In the genomic region with DNA sequence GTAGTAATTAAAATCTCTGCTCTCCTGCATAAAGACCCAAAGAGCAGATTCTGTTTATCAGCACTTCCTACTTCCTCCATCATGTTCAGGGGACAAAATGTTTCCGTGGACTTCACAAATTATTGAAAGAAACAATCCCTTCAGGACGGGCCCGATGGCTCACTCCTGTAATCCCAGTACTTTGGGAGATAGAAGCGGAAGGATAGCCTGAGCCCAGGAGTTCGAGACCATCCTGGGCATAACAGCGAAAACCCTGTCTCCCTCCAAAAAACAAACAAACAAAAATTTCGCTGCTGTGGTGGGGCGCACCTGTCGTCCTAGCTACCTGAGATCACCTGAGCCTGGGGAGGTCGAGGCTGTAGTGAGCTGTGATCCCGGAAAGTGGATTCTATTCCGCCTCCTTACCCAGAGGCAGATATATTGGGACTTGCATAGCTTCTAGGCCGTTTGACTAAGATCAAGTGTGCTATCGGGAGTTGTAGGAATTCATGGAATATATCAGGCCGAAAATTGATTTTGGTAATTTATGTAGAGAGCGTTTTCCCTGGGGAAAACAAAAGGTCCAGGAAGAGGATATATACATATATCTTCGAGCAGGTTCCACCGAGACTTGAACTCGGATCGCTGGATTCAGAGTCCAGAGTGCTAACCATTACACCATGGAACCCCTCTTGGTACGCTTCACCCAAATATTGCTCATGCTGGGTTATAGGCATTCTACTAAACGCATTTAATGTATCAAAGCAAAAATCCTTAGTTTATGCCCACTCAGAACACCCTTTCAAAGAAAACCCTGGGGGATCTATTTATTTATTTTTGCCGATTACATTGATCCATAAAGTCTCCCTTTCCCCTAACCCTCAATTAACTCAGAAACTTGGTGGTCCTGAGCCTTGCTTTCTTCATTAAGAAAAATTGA, we compare ENCODE assay signal across 9 cellular contexts.
DNase-seq lines count a peak whose midpoint lies in the region; ATAC-seq, FAIRE-seq and TF ChIP-seq lines count a peak whose summit lies in the region.
"Had no signal": no experiment of that assay in that cellular context is flagged by ENCODE, and none has a peak within 500 bp of the region (broad histone marks: within the 10 kb centered on the region; RNA-seq: fewer than 3 reads in every experiment).

No MANE protein-coding gene starts in this region.

- BruUV-seq in MCF 10A (replicated peaks; lab: Mats Ljungman, UMichigan): no TSS peak

- no peak for TF ChIP-seq POLR2A in breast epithelium (IDR thresholded peaks at IDR 0.05)

- peaks cover 0 to 85% of the 10 kb centered on the region in 2 donors for H3K27me3 ChIP-seq in breast epithelium
- H3K27me3 ChIP-seq in bronchial epithelial cell (ENCODE audit: control insufficient read depth, insufficient read depth, low read length): no peaks in the 10 kb centered on the region

- intact Hi-C loops in MCF 10A (cut with micrococcal nuclease) (loop anchor here (5.0 kb wide), 2 partner anchors 40 to 370 kb away; no protein-coding TSS in a partner anchor), breast epithelium (cut with DNase I; ENCODE audit: low total_unique reads) (no loop called here), left colon (cut with DNase I, micrococcal nuclease) (no loop called here)

- no peak overlapping the region for H3K27ac ChIP-seq in breast epithelium

- peaks cover 0 to 5% of the 10 kb centered on the region in 2 donors for H3K9me3 ChIP-seq in breast epithelium

- ATAC-seq in left colon (no peak), HG02623 (IDR thresholded peaks at IDR 0.05; ENCODE audit: unreplicated experiment) (no peak)

- no peaks in the 10 kb centered on the region for H3K4me1 ChIP-seq in breast epithelium

- H3K36me3 ChIP-seq in breast epithelium (no peaks in the 10 kb centered on the region), bronchial epithelial cell (ENCODE audit: control insufficient read depth, insufficient read depth, low read length) (no peaks in the 10 kb centered on the region)

- H3K4me1 Mint-ChIP-seq in MCF 10A (ENCODE audit: insufficient read depth, unreplicated experiment): peaks cover 22% of the 10 kb centered on the region

- TF ChIP-seq CTCF in MCF 10A (IDR thresholded peaks at IDR 0.05; ENCODE audit: unreplicated experiment): no peak
- TF ChIP-seq CTCF in breast epithelium (IDR thresholded peaks at IDR 0.05): no peak
- TF ChIP-seq CTCF in bronchial epithelial cell (IDR thresholded peaks at IDR 0.05; ENCODE audit: insufficient read depth, low read length, severe bottlenecking): no peak
- no peak for TF ChIP-seq CTCF in retinal pigment epithelial cell (conservative IDR thresholded peaks at IDR 0.05; ENCODE audit: low read depth, low read length)

- peak overlapping the region; percentile 77 for H3K4me3 Mint-ChIP-seq in MCF 10A (ENCODE audit: unreplicated experiment)

- peaks cover 11% of the 10 kb centered on the region for H3K36me3 Mint-ChIP-seq in MCF 10A (ENCODE audit: insufficient read depth, unreplicated experiment)

- no peak overlapping the region for H3K4me3 ChIP-seq in breast epithelium
- H3K4me3 ChIP-seq in bronchial epithelial cell (ENCODE audit: low read depth, low read length): peak overlapping the region; percentile 17
- peak overlapping the region; percentile 61 for H3K4me3 ChIP-seq in retinal pigment epithelial cell (ENCODE audit: low read length)

- H3K27ac Mint-ChIP-seq in MCF 10A (ENCODE audit: low read depth, unreplicated experiment): no peak overlapping the region

- H3K27me3 Mint-ChIP-seq in MCF 10A (ENCODE audit: insufficient read depth, unreplicated experiment): no peaks in the 10 kb centered on the region

- DNase-seq in MCF 10A (ENCODE audit: unreplicated experiment) (peak; percentile 85), breast epithelium (ENCODE audit: low spot score in 2 of 2) (no peak), NCI-H748 (lab: John Stamatoyannopoulos, UW; ENCODE audit: unreplicated experiment) (peak; percentile 90), bronchial epithelial cell (ENCODE audit: low read depth) (peak; percentile 67), retinal pigment epithelial cell (ENCODE audit: low read depth) (no peak), left colon (no peak), NCI-H187 (lab: John Stamatoyannopoulos, UW) (no peak)

- CTCF ChIA-PET in MCF 10A (lab: Yijun Ruan, JAX): interaction anchor here (0.6 to 1.6 kb wide), 6 partner anchors 11 to 359 kb away, joined by 3 to 7 read pairs (median 3); no protein-coding TSS in a partner anchor

- FAIRE-seq in bronchial epithelial cell (lab: Jason Lieb, UNC): no peak
- FAIRE-seq: GM18507 had no signal

- H3K9me3 Mint-ChIP-seq in MCF 10A (ENCODE audit: unreplicated experiment): no peaks in the 10 kb centered on the region

- POLR2A ChIA-PET in MCF 10A (lab: Yijun Ruan, JAX): interaction anchor here (0.6 to 5.9 kb wide), 15 partner anchors 13 to 206 kb away, joined by 3 to 37 read pairs (median 5); partner anchors contain the start of gene ZNF184

Comparison
In these comparisons a context has a peak if more than half of its experiments do, and no peak if none do; other contexts are left out.
1. DNase-seq: peak in MCF 10A (single experiment), NCI-H748 (single experiment) and bronchial epithelial cell (single experiment); none in breast epithelium (0 of 2), retinal pigment epithelial cell (single experiment), left colon (0 of 2) and NCI-H187 (0 of 2).
2. H3K4me3 ChIP-seq: peak in bronchial epithelial cell (single experiment) and retinal pigment epithelial cell (single experiment); none in breast epithelium (0 of 3).